ENCODE assay signal across 20 cellular contexts in the genomic region with DNA sequence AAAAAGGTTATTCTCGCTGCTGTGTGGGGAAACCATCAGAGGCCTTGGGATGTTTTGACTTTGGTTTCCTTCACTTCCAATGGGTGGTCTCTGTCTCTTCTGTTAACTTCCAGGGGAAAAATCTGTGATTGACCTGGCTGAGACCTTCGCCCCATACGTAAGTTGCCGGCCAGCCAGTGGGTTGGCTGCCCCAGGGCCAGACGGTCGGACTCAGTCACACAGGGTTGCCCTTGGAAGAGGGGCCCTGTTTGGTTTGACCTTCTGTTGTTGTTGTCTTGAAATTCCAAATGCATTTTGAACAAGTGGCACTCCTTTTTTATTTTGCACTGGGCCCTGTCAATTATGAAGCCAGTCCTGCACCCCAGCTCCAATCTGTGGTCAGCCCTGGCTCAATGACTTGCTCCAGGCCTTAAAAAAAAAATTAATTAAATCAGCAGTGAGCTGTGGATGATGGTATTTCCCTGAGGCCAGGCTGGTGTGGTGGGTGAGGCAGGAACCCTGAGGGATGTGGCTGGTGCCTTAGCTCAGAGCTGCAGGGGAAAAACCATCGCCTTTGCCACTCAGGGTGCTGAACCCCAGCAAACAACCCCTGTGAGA. TPM values are rescaled to one million over a fixed set of nuclear protein-coding genes. Genes with fewer than 3 reads are reported as not detected.
"Had no signal": no experiment of that assay in that cellular context is flagged by ENCODE, and none has a peak within 500 bp of the region (broad histone marks: within the 10 kb centered on the region; RNA-seq: fewer than 3 reads in every experiment).

No MANE protein-coding gene starts in this region.

- H3K9me3 Mint-ChIP-seq: activated CD4-positive, alpha-beta memory T cell treated with anti-CD3 and anti-CD28 coated beads, Interleukin-2, amount 10 ng/mL, durations not matched to agents 7 days and 5 days; activated naive CD4-positive, alpha-beta T cell treated with anti-CD3 and anti-CD28 coated beads for 36 hours; activated T-helper 2 cell treated with anti-CD3 and anti-CD28 coated beads, Interferon-gamma antibody, Interleukin-2, Interleukin-4, amounts not matched to agents 10 μg/mL and 5 μg/mL and 100 μg/mL, durations not matched to agents 14 hours and 24 hours and 36 hours; natural killer cell treated with Interleukin-12 subunit alpha and Interleukin-12 subunit beta and Interleukin-15 and Interleukin-18, amount 100 ng/mL, for 72 hours; stimulated activated memory B cell treated with anti-CD40 and anti-IgM and Interleukin-4, amounts not matched to agents 10 μg/mL and 1 μg/mL and 100 μg/mL, for 72 hours had no signal

- H3K27me3 ChIP-seq: brain microvascular endothelial cell, esophagus muscularis mucosa, gastroesophageal sphincter, heart right ventricle had no signal

- H3K27ac ChIP-seq: brain microvascular endothelial cell had no signal

- ATAC-seq: gastroesophageal sphincter; natural killer cell treated with Interleukin-12 subunit alpha and Interleukin-12 subunit beta and Interleukin-15 and Interleukin-18, amount 100 ng/mL, for 72 hours; stimulated activated memory B cell treated with anti-CD40 and anti-IgM and Interleukin-4, amounts not matched to agents 10 μg/mL and 1 μg/mL and 100 μg/mL, for 72 hours had no signal

- H3K27ac Mint-ChIP-seq: activated CD4-positive, alpha-beta memory T cell treated with anti-CD3 and anti-CD28 coated beads, Interleukin-2, amount 10 ng/mL, durations not matched to agents 7 days and 5 days; activated naive CD4-positive, alpha-beta T cell treated with anti-CD3 and anti-CD28 coated beads for 36 hours; activated T-helper 2 cell treated with anti-CD3 and anti-CD28 coated beads, Interferon-gamma antibody, Interleukin-2, Interleukin-4, amounts not matched to agents 10 μg/mL and 5 μg/mL and 100 μg/mL, durations not matched to agents 14 hours and 24 hours and 36 hours; natural killer cell treated with Interleukin-12 subunit alpha and Interleukin-12 subunit beta and Interleukin-15 and Interleukin-18, amount 100 ng/mL, for 72 hours; stimulated activated memory B cell treated with anti-CD40 and anti-IgM and Interleukin-4, amounts not matched to agents 10 μg/mL and 1 μg/mL and 100 μg/mL, for 72 hours had no signal

- H3K36me3 ChIP-seq: brain microvascular endothelial cell had no signal

- H3K36me3 Mint-ChIP-seq: natural killer cell treated with Interleukin-12 subunit alpha and Interleukin-12 subunit beta and Interleukin-15 and Interleukin-18, amount 100 ng/mL, for 72 hours; stimulated activated memory B cell treated with anti-CD40 and anti-IgM and Interleukin-4, amounts not matched to agents 10 μg/mL and 1 μg/mL and 100 μg/mL, for 72 hours had no signal

- H3K4me3 ChIP-seq: gastroesophageal sphincter, lung, smooth muscle cell had no signal

- DNase-seq: activated CD4-positive, alpha-beta memory T cell treated with anti-CD3 and anti-CD28 coated beads, Interleukin-2, amount 10 ng/mL, durations not matched to agents 7 days and 5 days; activated CD4-positive, alpha-beta T cell treated with anti-CD3 and anti-CD28 coated beads for 48 hours; activated CD4-positive, CD25-positive, alpha-beta regulatory T cell; activated naive CD4-positive, alpha-beta T cell treated with anti-CD3 and anti-CD28 coated beads for 36 hours; activated T-cell treated with anti-CD3 and anti-CD28 coated beads, Interleukin-2, amount 50 U/mL, for 1 hour; effector CD8-positive, alpha-beta T cell; posterior cingulate gyrus; right cardiac atrium; stimulated activated CD4-positive, alpha-beta T cell treated with anti-CD3 and anti-CD28 coated beads, Interleukin-4, amount 100 ng/mL, for 4 hours; T-helper 1 cell; T-helper 9 cell had no signal

- H3K9me3 ChIP-seq: esophagus muscularis mucosa, gastroesophageal sphincter had no signal

- H3K4me3 Mint-ChIP-seq: activated CD4-positive, alpha-beta memory T cell treated with anti-CD3 and anti-CD28 coated beads, Interleukin-2, amount 10 ng/mL, durations not matched to agents 7 days and 5 days; activated naive CD4-positive, alpha-beta T cell treated with anti-CD3 and anti-CD28 coated beads for 36 hours; natural killer cell treated with Interleukin-12 subunit alpha and Interleukin-12 subunit beta and Interleukin-15 and Interleukin-18, amount 100 ng/mL, for 72 hours; stimulated activated memory B cell treated with anti-CD40 and anti-IgM and Interleukin-4, amounts not matched to agents 10 μg/mL and 1 μg/mL and 100 μg/mL, for 72 hours had no signal

RNA-seq across cellular contexts. Expression of a gene that starts 4.5 kb away (rescaled TPM):
- total RNA-seq: activated CD4-positive, alpha-beta memory T cell treated with anti-CD3 and anti-CD28 coated beads, Interleukin-2, amount 10 ng/mL, durations not matched to agents 7 days and 5 days; activated naive CD4-positive, alpha-beta T cell treated with anti-CD3 and anti-CD28 coated beads for 36 hours; activated T-helper 2 cell treated with anti-CD3 and anti-CD28 coated beads, Interferon-gamma antibody, Interleukin-2, Interleukin-4, amounts not matched to agents 10 μg/mL and 5 μg/mL and 100 μg/mL, durations not matched to agents 14 hours and 24 hours and 36 hours; natural killer cell treated with Interleukin-12 subunit alpha and Interleukin-12 subunit beta and Interleukin-15 and Interleukin-18, amount 100 ng/mL, for 72 hours; smooth muscle cell had no signal
- polyA plus RNA-seq: smooth muscle cell had no signal

RNA-seq across cellular contexts. Expression of a gene that starts 35.7 kb away (rescaled TPM):
- total RNA-seq: activated CD4-positive, alpha-beta memory T cell treated with anti-CD3 and anti-CD28 coated beads, Interleukin-2, amount 10 ng/mL, durations not matched to agents 7 days and 5 days; activated naive CD4-positive, alpha-beta T cell treated with anti-CD3 and anti-CD28 coated beads for 36 hours; activated T-helper 2 cell treated with anti-CD3 and anti-CD28 coated beads, Interferon-gamma antibody, Interleukin-2, Interleukin-4, amounts not matched to agents 10 μg/mL and 5 μg/mL and 100 μg/mL, durations not matched to agents 14 hours and 24 hours and 36 hours; natural killer cell treated with Interleukin-12 subunit alpha and Interleukin-12 subunit beta and Interleukin-15 and Interleukin-18, amount 100 ng/mL, for 72 hours had no signal
